Comparison of ENCODE assay signal across 38 cellular contexts in genomic region chrX:151873096-151873495, GRCh38. TPM values are rescaled to one million over a fixed set of nuclear protein-coding genes. Genes with fewer than 3 reads are reported as not detected.
"Had no signal": no experiment of that assay in that cellular context is flagged by ENCODE, and none has a peak within 500 bp of the region (broad histone marks: within the 10 kb centered on the region; RNA-seq: fewer than 3 reads in every experiment).

No MANE protein-coding gene starts in this region.

- H3K27me3 ChIP-seq: ascending aorta, esophagus squamous epithelium, gastroesophageal sphincter, heart right ventricle had no signal

- H3K4me1 ChIP-seq: ascending aorta, esophagus squamous epithelium, gastroesophageal sphincter, heart right ventricle had no signal

- H3K36me3 Mint-ChIP-seq: activated CD4-positive, alpha-beta memory T cell treated with anti-CD3 and anti-CD28 coated beads for 36 hours; activated naive CD4-positive, alpha-beta T cell treated with anti-CD3 and anti-CD28 coated beads, Interleukin-2, amount 10 ng/mL, durations not matched to agents 7 days and 5 days; activated naive CD4-positive, alpha-beta T cell treated with anti-CD3 and anti-CD28 coated beads, Interleukin-2, amount 50 U/mL, for 72 hours; activated naive CD8-positive, alpha-beta T cell treated with anti-CD3 and anti-CD28 coated beads, Interleukin-2, amount 10 ng/mL, durations not matched to agents 7 days and 5 days; brain had no signal

- H3K27ac ChIP-seq: ascending aorta, coronary artery, epithelial cell of prostate, esophagus squamous epithelium, gastroesophageal sphincter, heart right ventricle had no signal

- H3K9me3 Mint-ChIP-seq: activated CD4-positive, alpha-beta memory T cell treated with anti-CD3 and anti-CD28 coated beads for 36 hours; activated CD4-positive, alpha-beta T cell treated with anti-CD3 and anti-CD28 coated beads, Interleukin-2, amount 10 ng/mL, durations not matched to agents 24 days and 14 days; activated naive CD4-positive, alpha-beta T cell treated with anti-CD3 and anti-CD28 coated beads, Interleukin-2, amount 10 ng/mL, durations not matched to agents 7 days and 5 days; activated T-cell treated with anti-CD3 and anti-CD28 coated beads, Interleukin-2, amount 50 U/mL, for 24 hours had no signal

- H3K4me1 Mint-ChIP-seq: activated CD4-positive, alpha-beta T cell treated with anti-CD3 and anti-CD28 coated beads for 36 hours; activated CD4-positive, alpha-beta T cell treated with anti-CD3 and anti-CD28 coated beads, Interleukin-2, amount 10 ng/mL, durations not matched to agents 24 days and 14 days; activated naive CD4-positive, alpha-beta T cell treated with anti-CD3 and anti-CD28 coated beads, Interleukin-2, amount 10 ng/mL, durations not matched to agents 7 days and 5 days; activated naive CD8-positive, alpha-beta T cell treated with anti-CD3 and anti-CD28 coated beads, Interleukin-2, amount 10 ng/mL, durations not matched to agents 7 days and 5 days; brain; central memory CD8-positive, alpha-beta T cell had no signal

- H3K36me3 ChIP-seq: ascending aorta, esophagus squamous epithelium, gastroesophageal sphincter, heart right ventricle had no signal

- H3K9me3 ChIP-seq: ascending aorta, esophagus squamous epithelium, gastroesophageal sphincter, heart right ventricle had no signal

- FAIRE-seq: bronchial epithelial cell, endometrium, endothelial cell of umbilical vein had no signal

- H3K27ac Mint-ChIP-seq: activated CD4-positive, alpha-beta memory T cell treated with anti-CD3 and anti-CD28 coated beads for 36 hours; activated CD4-positive, alpha-beta T cell treated with anti-CD3 and anti-CD28 coated beads for 36 hours; activated CD4-positive, alpha-beta T cell treated with anti-CD3 and anti-CD28 coated beads, Interleukin-2, amount 10 ng/mL, durations not matched to agents 24 days and 14 days; activated naive CD4-positive, alpha-beta T cell treated with anti-CD3 and anti-CD28 coated beads, Interleukin-2, amount 10 ng/mL, durations not matched to agents 7 days and 5 days; activated naive CD4-positive, alpha-beta T cell treated with anti-CD3 and anti-CD28 coated beads, Interleukin-2, amount 50 U/mL, for 72 hours; activated naive CD8-positive, alpha-beta T cell treated with anti-CD3 and anti-CD28 coated beads, Interleukin-2, amount 10 ng/mL, durations not matched to agents 7 days and 5 days; activated T-cell treated with anti-CD3 and anti-CD28 coated beads, Interleukin-2, amount 50 U/mL, for 24 hours; activated T-cell treated with anti-CD3 and anti-CD28 coated beads, Interleukin-2, amount 50 U/mL, for 72 hours; brain; dendritic cell treated with granulocyte-macrophage colony-stimulating factor and Interleukin-4, amounts not matched to agents 40 ng/mL and 50 ng/mL, for 4 days; effector memory CD8-positive, alpha-beta T cell had no signal

- ATAC-seq: activated CD4-positive, alpha-beta T cell treated with anti-CD3 and anti-CD28 coated beads for 36 hours; activated naive CD4-positive, alpha-beta T cell treated with anti-CD3 and anti-CD28 coated beads, Interleukin-2, amount 50 U/mL, for 72 hours; activated T-cell treated with anti-CD3 and anti-CD28 coated beads, Interleukin-2, amount 50 U/mL, for 72 hours; effector memory CD8-positive, alpha-beta T cell; gastroesophageal sphincter; heart right ventricle had no signal

- H3K4me3 ChIP-seq: ascending aorta, coronary artery, esophagus squamous epithelium, gastroesophageal sphincter, heart right ventricle had no signal

- H3K4me3 Mint-ChIP-seq: activated CD4-positive, alpha-beta memory T cell treated with anti-CD3 and anti-CD28 coated beads for 36 hours; activated CD4-positive, alpha-beta T cell treated with anti-CD3 and anti-CD28 coated beads for 36 hours; activated CD4-positive, alpha-beta T cell treated with anti-CD3 and anti-CD28 coated beads, Interleukin-2, amount 10 ng/mL, durations not matched to agents 24 days and 14 days; activated naive CD4-positive, alpha-beta T cell treated with anti-CD3 and anti-CD28 coated beads, Interleukin-2, amount 10 ng/mL, durations not matched to agents 7 days and 5 days; activated naive CD8-positive, alpha-beta T cell treated with anti-CD3 and anti-CD28 coated beads, Interleukin-2, amount 10 ng/mL, durations not matched to agents 7 days and 5 days; activated T-cell treated with anti-CD3 and anti-CD28 coated beads, Interleukin-2, amount 50 U/mL, for 24 hours; activated T-cell treated with anti-CD3 and anti-CD28 coated beads, Interleukin-2, amount 50 U/mL, for 72 hours; brain; central memory CD8-positive, alpha-beta T cell; dendritic cell treated with granulocyte-macrophage colony-stimulating factor and Interleukin-4, amounts not matched to agents 40 ng/mL and 50 ng/mL, for 4 days; effector memory CD8-positive, alpha-beta T cell had no signal

- H3K27me3 Mint-ChIP-seq: activated CD4-positive, alpha-beta memory T cell treated with anti-CD3 and anti-CD28 coated beads for 36 hours; activated CD4-positive, alpha-beta T cell treated with anti-CD3 and anti-CD28 coated beads for 36 hours; activated CD4-positive, alpha-beta T cell treated with anti-CD3 and anti-CD28 coated beads, Interleukin-2, amount 10 ng/mL, durations not matched to agents 24 days and 14 days; activated naive CD4-positive, alpha-beta T cell treated with anti-CD3 and anti-CD28 coated beads, Interleukin-2, amount 10 ng/mL, durations not matched to agents 7 days and 5 days; activated naive CD8-positive, alpha-beta T cell treated with anti-CD3 and anti-CD28 coated beads, Interleukin-2, amount 10 ng/mL, durations not matched to agents 7 days and 5 days; brain; central memory CD8-positive, alpha-beta T cell; dendritic cell treated with granulocyte-macrophage colony-stimulating factor and Interleukin-4, amounts not matched to agents 40 ng/mL and 50 ng/mL, for 4 days; effector memory CD8-positive, alpha-beta T cell had no signal

- DNase-seq: activated CD4-positive, alpha-beta memory T cell treated with anti-CD3 and anti-CD28 coated beads for 36 hours; activated CD4-positive, alpha-beta T cell treated with anti-CD3 and anti-CD28 coated beads for 36 hours; activated CD4-positive, alpha-beta T cell treated with anti-CD3 and anti-CD28 coated beads, Interleukin-2, amount 10 ng/mL, durations not matched to agents 24 days and 14 days; activated CD4-positive, CD25-positive, alpha-beta regulatory T cell; activated CD4-positive, CD25-positive, alpha-beta regulatory T cell treated with anti-CD3 and anti-CD28 coated beads, Interleukin-2, amount 50 U/mL, for 72 hours; activated CD8-positive, alpha-beta memory T cell treated with anti-CD3 and anti-CD28 coated beads, Interleukin-2, amount 50 U/mL, for 48 hours; activated gamma-delta T cell; activated naive CD4-positive, alpha-beta T cell; activated naive CD4-positive, alpha-beta T cell treated with anti-CD3 and anti-CD28 coated beads, Interleukin-2, amount 10 ng/mL, durations not matched to agents 7 days and 5 days; activated naive CD8-positive, alpha-beta T cell treated with anti-CD3 and anti-CD28 coated beads, Interleukin-2, amount 10 ng/mL, durations not matched to agents 7 days and 5 days; activated T-cell treated with anti-CD3 and anti-CD28 coated beads for 4 hours; activated T-cell treated with anti-CD3 and anti-CD28 coated beads, Interleukin-2, amount 50 U/mL, for 24 hours; activated T-cell treated with anti-CD3 and anti-CD28 coated beads, Interleukin-2, amount 50 U/mL, for 72 hours; effector CD4-positive, alpha-beta T cell; effector memory CD8-positive, alpha-beta T cell; esophagus squamous epithelium; foreskin melanocyte; heart right ventricle; hippocampal formation; T-helper 2 cell had no signal

RNA-seq across cellular contexts. Expression of gene MAGEA4, which starts 39.6 kb away (rescaled TPM):
- total RNA-seq: activated CD4-positive, alpha-beta memory T cell treated with anti-CD3 and anti-CD28 coated beads for 36 hours; activated CD4-positive, alpha-beta T cell treated with anti-CD3 and anti-CD28 coated beads for 36 hours; activated CD4-positive, alpha-beta T cell treated with anti-CD3 and anti-CD28 coated beads, Interleukin-2, amount 10 ng/mL, durations not matched to agents 24 days and 14 days; activated naive CD4-positive, alpha-beta T cell treated with anti-CD3 and anti-CD28 coated beads, Interleukin-2, amount 50 U/mL, for 72 hours; activated naive CD8-positive, alpha-beta T cell treated with anti-CD3 and anti-CD28 coated beads, Interleukin-2, amount 10 ng/mL, durations not matched to agents 7 days and 5 days; activated T-cell treated with anti-CD3 and anti-CD28 coated beads, Interleukin-2, amount 50 U/mL, for 72 hours; ascending aorta; bronchial epithelial cell; cardiac septum; cerebellum; endothelial cell of umbilical vein; esophagus squamous epithelium; fibroblast of lung; fibroblast of villous mesenchyme; gastroesophageal sphincter; glomerular endothelial cell; heart right ventricle; T-helper 1 cell treated with Interleukin-12 subunit alpha and Interleukin-12 subunit beta and Interleukin-4 antibody, amounts not matched to agents 30 ng/mL and 1 ng/mL, for 36 hours had no signal
- polyA plus RNA-seq: endothelial cell of umbilical vein, esophagus, fibroblast of lung, heart right ventricle had no signal
